ENCODE assay signal across 8 cellular contexts in the genomic region with DNA sequence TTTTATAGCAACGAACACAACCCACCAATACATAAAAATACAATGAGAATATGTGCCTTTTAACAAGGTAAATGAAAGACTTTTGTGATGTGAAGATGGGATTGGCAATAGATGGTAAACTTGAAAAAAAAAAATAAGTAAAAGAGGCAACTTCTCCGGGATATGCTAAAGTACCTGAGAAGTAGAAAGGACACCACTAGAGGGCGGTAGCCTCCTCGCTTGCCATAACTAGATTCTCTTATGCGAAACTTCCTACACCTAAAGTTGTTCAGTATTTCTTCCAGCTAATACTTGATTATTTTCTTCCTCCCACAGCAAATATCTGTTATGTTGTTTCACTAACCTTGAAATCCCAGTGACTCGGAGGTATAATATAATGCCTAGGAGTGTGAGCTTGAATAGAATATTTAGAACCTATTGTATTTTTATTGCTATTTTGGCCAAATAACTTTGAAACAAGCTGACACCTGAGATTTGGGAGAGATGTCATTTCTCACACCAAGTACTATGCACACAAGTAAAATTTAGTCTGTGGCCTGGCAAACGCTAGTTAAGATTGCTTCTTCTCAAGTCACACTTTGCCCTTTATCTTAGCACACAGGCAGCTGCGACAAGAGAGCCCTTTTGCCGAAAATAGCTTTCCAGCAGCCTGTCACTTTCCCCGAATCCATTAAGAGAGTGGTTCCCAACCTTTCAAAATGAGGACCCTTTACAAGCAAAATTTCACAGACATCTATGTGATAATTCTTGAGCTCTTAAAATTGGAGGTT. TPM values are rescaled to one million over a fixed set of nuclear protein-coding genes. Genes with fewer than 3 reads are reported as not detected.
DNase-seq lines count a peak whose midpoint lies in the region; ATAC-seq and FAIRE-seq lines count a peak whose summit lies in the region.

No MANE protein-coding gene starts in this region.

- DNase-seq in DMS 273 (lab: John Stamatoyannopoulos, UW; ENCODE audit: unreplicated experiment) (peak; percentile 85), KG1 (lab: John Stamatoyannopoulos, UW) (peak; percentile 61), RPMI7951 (ENCODE audit: low read depth) (peak; percentile 73), glomerular visceral epithelial cell (ENCODE audit: extremely low spot score) (peak; percentile 80), pons (ENCODE audit: low spot score) (peak; percentile 88), urothelium cell line (ENCODE audit: low spot score) (peak; percentile 37)
- peak in 3 of 4 experiments; percentile 1 for DNase-seq in activated naive CD4-positive, alpha-beta T cell (lab: John Stamatoyannopoulos, UW)

- peak; percentile 91 for ATAC-seq in GM21381 (IDR thresholded peaks at IDR 0.05; ENCODE audit: unreplicated experiment)

- FAIRE-seq in urothelium cell line (lab: Jason Lieb, UNC): no peak

RNA-seq across cellular contexts. Expression of gene PDLIM5, which starts 44.9 kb away (rescaled TPM):
- 44.6 and 55.9 TPM in 2 replicates for total RNA-seq in RPMI7951 (2014; rRNA removed; shearing (Covaris generic))

Comparison
In these comparisons a context has a peak if more than half of its experiments do, and no peak if none do; other contexts are left out.
1. Peak in every context shown above with its lines: DNase-seq and ATAC-seq.
2. DNase-seq: peak in every context shown above with its lines; median percentile 88 in pons; 85 in DMS 273; 80 in glomerular visceral epithelial cell; 73 in RPMI7951; 61 in KG1; 37 in urothelium cell line; 1 in activated naive CD4-positive, alpha-beta T cell.